Comparison of ENCODE assay signal across 13 cellular contexts in the genomic region with DNA sequence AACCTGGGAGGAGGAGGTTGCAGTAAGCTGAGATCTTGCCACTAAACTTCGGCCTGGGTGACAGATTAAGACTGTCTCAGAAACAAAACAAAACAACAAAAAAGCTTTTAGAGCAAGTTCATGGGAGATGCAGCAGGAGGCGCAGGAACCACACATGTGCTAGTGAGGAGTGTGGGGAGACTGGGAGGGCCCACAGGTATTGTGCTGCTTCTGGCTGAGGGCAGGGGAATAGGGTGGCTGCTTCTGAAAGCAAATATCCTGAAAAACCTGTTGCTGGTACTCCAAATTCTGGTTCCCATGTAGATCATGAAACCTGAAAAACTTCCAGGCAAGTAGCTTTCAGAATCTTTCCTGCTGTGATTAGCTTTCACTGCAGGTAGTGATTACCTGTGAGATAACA. TPM values are rescaled to one million over a fixed set of nuclear protein-coding genes. Genes with fewer than 3 reads are reported as not detected.
DNase-seq lines count a peak whose midpoint lies in the region; ATAC-seq, FAIRE-seq and TF ChIP-seq lines count a peak whose summit lies in the region.
"Had no signal": no experiment of that assay in that cellular context is flagged by ENCODE, and none has a peak within 500 bp of the region (broad histone marks: within the 10 kb centered on the region; RNA-seq: fewer than 3 reads in every experiment).

No MANE protein-coding gene starts in this region.

- no peak overlapping the region for H3K4me3 ChIP-seq in hepatocyte
- H3K4me3 ChIP-seq: stomach had no signal

- peaks cover 8% of the 10 kb centered on the region for H3K4me1 ChIP-seq in hepatocyte (ENCODE audit: insufficient read depth)

- ATAC-seq in HG03571 (IDR thresholded peaks at IDR 0.05; ENCODE audit: unreplicated experiment), result no peak
- ATAC-seq: activated T-cell treated with anti-CD3 and anti-CD28 coated beads, Interleukin-2, amount 50 U/mL, for 72 hours; naive thymus-derived CD4-positive, alpha-beta T cell had no signal

- no peaks in the 10 kb centered on the region for H3K9me2 ChIP-seq in hepatocyte (replicated peaks; ENCODE audit: insufficient read depth)

- no peaks in the 10 kb centered on the region for H3K36me3 ChIP-seq in hepatocyte (replicated peaks; ENCODE audit: insufficient read depth, low read depth)

- H3K27ac ChIP-seq in hepatocyte, result peak overlapping the region; percentile 54
- H3K27ac ChIP-seq: stomach had no signal

- H3K9me3 Mint-ChIP-seq in Calu3 (ENCODE audit: low read depth, unreplicated experiment), result no peaks in the 10 kb centered on the region
- H3K9me3 Mint-ChIP-seq: activated T-cell treated with anti-CD3 and anti-CD28 coated beads, Interleukin-2, amount 50 U/mL, for 72 hours had no signal

- H3K36me3 Mint-ChIP-seq in Calu3 (ENCODE audit: insufficient read depth, unreplicated experiment), result no peaks in the 10 kb centered on the region
- H3K36me3 Mint-ChIP-seq: naive thymus-derived CD4-positive, alpha-beta T cell had no signal

- no peaks in the 10 kb centered on the region for H3K79me2 ChIP-seq in hepatocyte

- CTCF ChIA-PET in Calu3 (lab: Charles Lee), result interaction anchor here (0.5 to 0.6 kb wide), 3 partner anchors 15 to 230 kb away, joined by 3 to 7 read pairs (median 4); no protein-coding TSS in a partner anchor

- TF ChIP-seq CTCF in Calu3 (IDR thresholded peaks at IDR 0.05; ENCODE audit: unreplicated experiment) (no peak), hepatocyte (IDR thresholded peaks at IDR 0.05; ENCODE audit: poor library complexity) (peak; percentile 47)

- FAIRE-seq in GM18507 (lab: Jason Lieb, UNC), result peak; percentile 42

- no peak overlapping the region for H2AFZ ChIP-seq in hepatocyte

- no peak overlapping the region for H3K27ac Mint-ChIP-seq in Calu3 (ENCODE audit: unreplicated experiment)
- H3K27ac Mint-ChIP-seq: activated T-cell treated with anti-CD3 and anti-CD28 coated beads, Interleukin-2, amount 50 U/mL, for 72 hours; naive thymus-derived CD4-positive, alpha-beta T cell had no signal

- H3K9me3 ChIP-seq in hepatocyte (ENCODE audit: low read depth), result no peaks in the 10 kb centered on the region
- H3K9me3 ChIP-seq: stomach had no signal

- no TSS peak for BruUV-seq in Calu3 (replicated peaks; lab: Mats Ljungman, UMichigan)

- no peak overlapping the region for H3K4me3 Mint-ChIP-seq in Calu3 (ENCODE audit: low read depth, unreplicated experiment)
- H3K4me3 Mint-ChIP-seq: activated T-cell treated with anti-CD3 and anti-CD28 coated beads, Interleukin-2, amount 50 U/mL, for 72 hours; naive thymus-derived CD4-positive, alpha-beta T cell had no signal

- intact Hi-C loops in Calu3 (cut with micrococcal nuclease; ENCODE audit: unreplicated experiment), result no loop called here

- WGBS in hepatocyte (ENCODE audit: low lambda C conversion rate, missing lambda C conversion rate), result 63% methylated on average over 2 of the region's 2 CpGs

- DNase-seq in Calu3, result peak; percentile 32
- DNase-seq in GM18507 (ENCODE audit: extremely low spot score, insufficient read length, low read depth), result no peak
- DNase-seq in SK-MEL-5 (ENCODE audit: low read depth, low spot score), result peak; percentile 54
- peak; percentile 71 for DNase-seq in hepatocyte (ENCODE audit: low spot score)
- DNase-seq in LoVo (ENCODE audit: low spot score), result no peak
- DNase-seq in stimulated activated naive CD4-positive, alpha-beta T cell treated with Interleukin-2 at 50 U/mL for 16 hours (lab: John Stamatoyannopoulos, UW), result no peak
- no peak for DNase-seq in SHP77 treated with DMSO at 0.1 percent for 48 hours (lab: John Stamatoyannopoulos, UW)
- DNase-seq: activated T-cell treated with anti-CD3 and anti-CD28 coated beads, Interleukin-2, amount 50 U/mL, for 72 hours; DMS79 treated with DMSO at 0.1 percent for 48 hours; naive thymus-derived CD4-positive, alpha-beta T cell; NCI-H524 treated with DMSO at 0.1 percent for 48 hours; stomach had no signal

- no peaks in the 10 kb centered on the region for H3K4me1 Mint-ChIP-seq in Calu3 (ENCODE audit: low read depth, unreplicated experiment)

- H3K27me3 Mint-ChIP-seq in Calu3 (ENCODE audit: unreplicated experiment), result no peaks in the 10 kb centered on the region

- no peaks in the 10 kb centered on the region for H3K27me3 ChIP-seq in hepatocyte

- H4K20me1 ChIP-seq in hepatocyte (ENCODE audit: insufficient read depth, poor library complexity, severe bottlenecking), result no peaks in the 10 kb centered on the region

- in situ Hi-C loops in SK-MEL-5 (cut with HindIII; ENCODE audit: low pct_unique_long_range_greater_than_20kb, low sequenced_read_pairs), result no loop called here

- H3K4me2 ChIP-seq in hepatocyte, result no peak overlapping the region

RNA-seq across cellular contexts. Expression of a gene that starts 22.1 kb away (rescaled TPM):
- total RNA-seq in Calu3 (2022) (5.5 and 8.1 TPM in 2 replicates), hepatocyte (65.8 and 71.0 TPM in 2 replicates)
- 79.0 and 81.2 TPM in 2 replicates for total RNA-seq in SK-MEL-5 (2014; rRNA removed; shearing (Covaris generic))
- polyA plus RNA-seq in SK-MEL-5 (2015; cell fraction: cytosol; rRNA removed), result 63.8 and 95.7 TPM in 2 replicates
- 61.7 and 90.2 TPM in 2 replicates for polyA plus RNA-seq in SK-MEL-5 (2015; cell fraction: nucleus; rRNA removed)
- 99.8 and 109 TPM in 2 replicates for polyA plus RNA-seq in hepatocyte
- polyA plus RNA-seq: naive thymus-derived CD4-positive, alpha-beta T cell had no signal

RNA-seq across cellular contexts. Expression of a gene that starts 37.1 kb away (rescaled TPM):
- total RNA-seq in Calu3 (2022) (33.3 and 35.4 TPM in 2 replicates), hepatocyte (15.9 and 16.3 TPM in 2 replicates)
- 15.2 and 21.1 TPM in 2 replicates for total RNA-seq in SK-MEL-5 (2014; rRNA removed; shearing (Covaris generic))
- polyA plus RNA-seq in SK-MEL-5 (2015; cell fraction: cytosol; rRNA removed), result 37.4 and 41.4 TPM in 2 replicates
- 40.7 and 43.5 TPM in 2 replicates for polyA plus RNA-seq in SK-MEL-5 (2015; cell fraction: nucleus; rRNA removed)
- polyA plus RNA-seq in hepatocyte, result 26.5 and 29.3 TPM in 2 replicates

Comparison
In these comparisons a context has a peak if more than half of its experiments do, and no peak if none do; other contexts are left out.
1. DNase-seq: peak in Calu3 (single experiment), SK-MEL-5 (single experiment) and hepatocyte (single experiment); none in GM18507 (single experiment), LoVo (single experiment), stimulated activated naive CD4-positive, alpha-beta T cell treated with Interleukin-2 at 50 U/mL for 16 hours (single experiment) and SHP77 treated with DMSO at 0.1 percent for 48 hours (single experiment).